In the genomic region with DNA sequence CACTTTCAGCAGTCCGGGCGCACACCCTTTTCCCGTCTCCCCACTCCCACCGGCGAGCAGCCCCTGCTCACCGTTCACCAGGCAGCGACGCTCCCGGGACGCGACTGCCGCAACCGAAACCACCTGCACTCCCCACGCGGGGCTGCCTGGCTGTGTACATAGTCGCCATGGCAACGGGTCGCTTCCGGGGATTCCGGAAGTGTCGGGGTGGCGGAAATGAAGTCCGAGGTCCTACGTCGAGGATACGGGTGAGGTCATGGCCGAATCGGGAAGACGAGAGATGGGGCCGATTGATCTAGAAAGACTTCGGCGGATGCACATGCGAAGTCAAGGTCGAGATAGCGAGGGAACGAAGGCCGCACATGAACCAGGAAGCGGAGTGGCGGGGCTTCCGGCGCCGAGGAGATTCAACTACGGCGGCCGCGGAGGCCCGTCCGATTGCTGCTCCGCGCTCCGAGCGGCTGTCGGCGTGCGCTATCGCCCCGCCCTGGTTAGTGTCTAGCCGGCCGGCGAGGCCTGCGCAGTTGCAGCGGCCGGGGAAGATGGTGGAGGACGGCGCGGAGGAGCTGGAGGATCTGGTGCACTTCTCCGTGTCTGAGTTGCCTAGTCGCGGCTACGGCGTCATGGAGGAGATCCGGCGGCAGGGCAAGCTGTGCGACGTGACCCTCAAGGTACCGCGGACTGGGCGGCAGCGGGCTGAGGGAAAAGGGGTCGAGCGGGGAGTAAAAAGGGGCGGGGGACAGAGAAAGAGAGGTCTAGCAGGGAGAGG, we compare ENCODE assay signal across 8 cellular contexts. TPM values are rescaled to one million over a fixed set of nuclear protein-coding genes. Genes with fewer than 3 reads are reported as not detected.
DNase-seq lines count a peak whose midpoint lies in the region; ATAC-seq, FAIRE-seq and TF ChIP-seq lines count a peak whose summit lies in the region.

A gene with protein sequence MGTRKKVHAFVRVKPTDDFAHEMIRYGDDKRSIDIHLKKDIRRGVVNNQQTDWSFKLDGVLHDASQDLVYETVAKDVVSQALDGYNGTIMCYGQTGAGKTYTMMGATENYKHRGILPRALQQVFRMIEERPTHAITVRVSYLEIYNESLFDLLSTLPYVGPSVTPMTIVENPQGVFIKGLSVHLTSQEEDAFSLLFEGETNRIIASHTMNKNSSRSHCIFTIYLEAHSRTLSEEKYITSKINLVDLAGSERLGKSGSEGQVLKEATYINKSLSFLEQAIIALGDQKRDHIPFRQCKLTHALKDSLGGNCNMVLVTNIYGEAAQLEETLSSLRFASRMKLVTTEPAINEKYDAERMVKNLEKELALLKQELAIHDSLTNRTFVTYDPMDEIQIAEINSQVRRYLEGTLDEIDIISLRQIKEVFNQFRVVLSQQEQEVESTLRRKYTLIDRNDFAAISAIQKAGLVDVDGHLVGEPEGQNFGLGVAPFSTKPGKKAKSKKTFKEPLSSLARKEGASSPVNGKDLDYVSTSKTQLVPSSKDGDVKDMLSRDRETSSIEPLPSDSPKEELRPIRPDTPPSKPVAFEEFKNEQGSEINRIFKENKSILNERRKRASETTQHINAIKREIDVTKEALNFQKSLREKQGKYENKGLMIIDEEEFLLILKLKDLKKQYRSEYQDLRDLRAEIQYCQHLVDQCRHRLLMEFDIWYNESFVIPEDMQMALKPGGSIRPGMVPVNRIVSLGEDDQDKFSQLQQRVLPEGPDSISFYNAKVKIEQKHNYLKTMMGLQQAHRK (minus strand): TSS at position 376 of the 769 bp plus-strand sequence. CDS start 5,425 bp downstream, outside the sequence.
A gene (plus strand): TSS at position 521 of the 769 bp plus-strand sequence. CDS start 22 bp downstream, at position 543.

- H3K79me2 ChIP-seq in HepG2 (ENCODE audit: insufficient read depth, low read length) = peaks cover 48% of the 10 kb centered on the region

- H3K27me3 ChIP-seq in HepG2 (ENCODE audit: control insufficient read depth in 1 of 2, insufficient read depth in 2 of 2, low read length in 2 of 2) = no peaks in the 10 kb centered on the region; a peak in 1 of 5 replicates

- TF ChIP-seq CTCF in HepG2 (CRISPR knock-in tag; IDR thresholded peaks at IDR 0.05) = peak; percentile 47

- no peaks in the 10 kb centered on the region for H4K20me1 ChIP-seq in HepG2 (ENCODE audit: insufficient read depth, low read length)

- peak; percentile 37 to 77 for TF ChIP-seq POLR2A in HepG2 (IDR thresholded peaks at IDR 0.05; ENCODE audit: insufficient read depth in 1 of 2, low read depth in 2 of 2, low read length in 2 of 2)

- peak within 1 kb of the TSS; percentile 44 for H2AFZ ChIP-seq in HepG2 (ENCODE audit: low read length)

- peak within 1 kb of the TSS; percentile 86 for H3K27ac ChIP-seq in HepG2 (ENCODE audit: extremely low read length, insufficient read depth, low read length)

- CTCF ChIA-PET in HepG2 (lab: Yijun Ruan, JAX; ENCODE audit: low intra/inter-chr PET ratio, low total read pairs) = interaction anchor here (1.6 to 2.7 kb wide), 2 partner anchors 32 to 42 kb away, joined by 3 to 12 read pairs; no protein-coding TSS in a partner anchor

- BruUV-seq in HepG2 (replicated peaks; lab: Mats Ljungman, UMichigan) = no TSS peak

- intact Hi-C loops in HepG2 (cut with micrococcal nuclease; ENCODE audit: unreplicated experiment) = no loop called here

- H3K4me2 ChIP-seq in HepG2 (ENCODE audit: low read depth, low read length) = peak within 1 kb of the TSS; percentile 82

- TF ChIP-seq EP300 in HepG2 (IDR thresholded peaks at IDR 0.05; ENCODE audit: low read depth in 2 of 2, low read length in 2 of 2) (peak in 1 of 2 experiments; percentile 24; a peak in 2 of 4 replicates), HepG2 (CRISPR knock-in tag; IDR thresholded peaks at IDR 0.05; ENCODE audit: borderline replicate concordance) (0 out of 2 replicates have a peak, but pooled peaks have one; percentile 45)

- peak; percentile 87 for FAIRE-seq in HepG2 (lab: Jason Lieb, UNC)

- under 1% methylated on average over 56 of the region's 82 CpGs for WGBS in HepG2 (ENCODE audit: low lambda C conversion rate)

- no peaks in the 10 kb centered on the region for H3K9me3 ChIP-seq in HepG2 (ENCODE audit: low read length)

- no peaks in the 10 kb centered on the region; a peak in 1 of 5 replicates for H3K36me3 ChIP-seq in HepG2 (replicated peaks in 1 of 2; ENCODE audit: control insufficient read depth in 1 of 2, insufficient read depth in 2 of 2, low read length in 2 of 2)

- peaks cover 44% of the 10 kb centered on the region for H3K4me1 ChIP-seq in HepG2 (ENCODE audit: insufficient read depth, low read length)

- POLR2A ChIA-PET in HepG2 (lab: Yijun Ruan, JAX) = interaction anchor here (0.6 to 2.6 kb wide), 10 partner anchors 11 to 161 kb away, joined by 3 to 12 read pairs (median 3); a partner anchor contains a TSS

- peak within 1 kb of the TSS; percentile 87 for H3K9ac ChIP-seq in HepG2 (ENCODE audit: insufficient read depth, low read depth, low read length)

- peak within 1 kb of the TSS; percentile 74 to 89 (median 86) for H3K4me3 ChIP-seq in HepG2 (replicated peaks in 1 of 3; ENCODE audit: insufficient read depth in 1 of 3, low read depth in 2 of 3, low read length in 3 of 3)

- peak; percentile 11; the same call in 1 of the 2 replicates for TF ChIP-seq RAD21 in HepG2 (CRISPR knock-in tag; IDR thresholded peaks at IDR 0.05)

- peak; percentile 69 to 99 (median 94) for DNase-seq in C1 segment of cervical spinal cord (lab: John Stamatoyannopoulos, UW)
- DNase-seq in NCI-H69 (lab: John Stamatoyannopoulos, UW) = peak; percentile 94
- DNase-seq in activated CD4-positive, alpha-beta T cell treated with anti-CD3 and anti-CD28 coated beads, Interleukin-2, amount 50 U/mL, for 24 hours (ENCODE audit: low read depth in 1 of 2, low spot score in 1 of 2) = peak; percentile 91 to 98
- DNase-seq in dermis blood vessel endothelial cell = peak; percentile 94
- DNase-seq in HepG2 (ENCODE audit: low spot score) = peak; percentile 92
- peak; percentile 93 to 97 for DNase-seq in stimulated activated CD4-positive, alpha-beta T cell treated with anti-CD3 and anti-CD28 coated beads, Interleukin-2, amount 100 ng/mL, for 48 hours

- ATAC-seq in GM19324 (IDR thresholded peaks at IDR 0.05; ENCODE audit: low FRiP score, unreplicated experiment) (peak; percentile 89), HG03460 (IDR thresholded peaks at IDR 0.05; ENCODE audit: unreplicated experiment) (peak; percentile 81), HepG2 (peak; percentile 91)

- in situ Hi-C loops in HepG2 (cut with HindIII; ENCODE audit: extremely low pct_ligation_motif_present, low pct_unique_long_range_greater_than_20kb) = loop anchor here (5.0 kb wide), 1 partner anchor 40 kb away; no protein-coding TSS in a partner anchor

TF ChIP-seq in HepG2, 621 proteins besides CTCF, POLR2A, EP300 and RAD21 (continues in another document):
- TF ChIP-seq IRF2 (CRISPR knock-in tag; IDR thresholded peaks at IDR 0.05) = peak; percentile 87

RNA-seq across cellular contexts. Expression of the first gene that starts in this region (rescaled TPM):
- total RNA-seq in dermis blood vessel endothelial cell (10.0 and 11.2 TPM in 2 replicates), HepG2 (2016; rRNA removed; fragmentation: Illumina TruSeq; extraction: Trizol) (16.9 and 18.8 TPM in 2 replicates)
- 10.9 and 16.9 TPM in 2 replicates for total RNA-seq in HepG2 (2016; cell fraction: cytosol; rRNA removed; fragmentation: Illumina TruSeq; extraction: Trizol; ENCODE audit: low read depth)
- total RNA-seq in HepG2 (2016; cell fraction: insoluble cytoplasmic fraction; rRNA removed; fragmentation: Illumina TruSeq; extraction: Trizol) = 15.3 and 20.4 TPM in 2 replicates
- 19.3 and 19.6 TPM in 2 replicates for total RNA-seq in HepG2 (2016; cell fraction: membrane; rRNA removed; fragmentation: Illumina TruSeq; extraction: Trizol)
- 6.5 and 8.7 TPM in 2 replicates for total RNA-seq in HepG2 (2016; cell fraction: nucleus; rRNA removed; fragmentation: Illumina TruSeq; extraction: Trizol)
- polyA plus RNA-seq in HepG2 (2011; rRNA removed) = 4.3 and 5.1 TPM in 2 replicates
- 4.9 and 6.2 TPM in 2 replicates for polyA plus RNA-seq in HepG2 (2011; cell fraction: cytosol; rRNA removed)
- 2.4 and 3.5 TPM in 2 replicates for polyA plus RNA-seq in HepG2 (2011; cell fraction: nucleus; rRNA removed)
- 6.2 and 9.4 TPM in 2 replicates for polyA plus RNA-seq in HepG2 (2012)
- polyA plus RNA-seq in HepG2 (2016; cell fraction: cytosol; fragmentation: Illumina TruSeq; extraction: Trizol; ENCODE audit: low read depth) = 16.0 and 22.8 TPM in 2 replicates
- polyA plus RNA-seq in HepG2 (2016; cell fraction: insoluble cytoplasmic fraction; fragmentation: Illumina TruSeq; extraction: Trizol; ENCODE audit: low read depth) = 23.7 and 25.7 TPM in 2 replicates
- polyA plus RNA-seq in HepG2 (2016; cell fraction: membrane; fragmentation: Illumina TruSeq; extraction: Trizol; ENCODE audit: low read depth) = 17.7 and 20.7 TPM in 2 replicates
- polyA plus RNA-seq in HepG2 (2016; cell fraction: nucleus; fragmentation: Illumina TruSeq; extraction: Trizol; ENCODE audit: insufficient read depth, low read depth) = 8.4 and 11.9 TPM in 2 replicates
- polyA minus RNA-seq in HepG2 (2011; rRNA and poly(A)+ RNA removed; ENCODE audit: low replicate concordance) = 2.9 and 4.0 TPM in 2 replicates
- 2.3 and 4.0 TPM in 2 replicates for polyA minus RNA-seq in HepG2 (2011; cell fraction: cytosol; rRNA and poly(A)+ RNA removed)
- 6.1 and 6.7 TPM in 2 replicates for polyA minus RNA-seq in HepG2 (2011; cell fraction: nucleus; rRNA and poly(A)+ RNA removed)

RNA-seq across cellular contexts. Expression of the second gene that starts in this region (rescaled TPM):
- 31.1 and 40.2 TPM in 2 replicates for total RNA-seq in dermis blood vessel endothelial cell
- 18.8 and 26.1 TPM in 2 replicates for total RNA-seq in HepG2 (2016; rRNA removed; fragmentation: Illumina TruSeq; extraction: Trizol)
- total RNA-seq in HepG2 (2016; cell fraction: cytosol; rRNA removed; fragmentation: Illumina TruSeq; extraction: Trizol; ENCODE audit: low read depth) = 6.3 and 9.1 TPM in 2 replicates
- total RNA-seq in HepG2 (2016; cell fraction: insoluble cytoplasmic fraction; rRNA removed; fragmentation: Illumina TruSeq; extraction: Trizol) = 21.7 and 22.2 TPM in 2 replicates
- total RNA-seq in HepG2 (2016; cell fraction: membrane; rRNA removed; fragmentation: Illumina TruSeq; extraction: Trizol) = 12.0 and 13.5 TPM in 2 replicates
- total RNA-seq in HepG2 (2016; cell fraction: nucleus; rRNA removed; fragmentation: Illumina TruSeq; extraction: Trizol) = 13.5 and 13.9 TPM in 2 replicates
- 14.0 and 17.5 TPM in 2 replicates for polyA plus RNA-seq in HepG2 (2011; rRNA removed)
- 18.8 and 22.7 TPM in 2 replicates for polyA plus RNA-seq in HepG2 (2011; cell fraction: cytosol; rRNA removed)
- 19.3 and 24.7 TPM in 2 replicates for polyA plus RNA-seq in HepG2 (2011; cell fraction: nucleus; rRNA removed)
- polyA plus RNA-seq in HepG2 (2012) = 13.6 and 13.8 TPM in 2 replicates
- 14.1 and 15.0 TPM in 2 replicates for polyA plus RNA-seq in HepG2 (2016; cell fraction: cytosol; fragmentation: Illumina TruSeq; extraction: Trizol; ENCODE audit: low read depth)
- polyA plus RNA-seq in HepG2 (2016; cell fraction: insoluble cytoplasmic fraction; fragmentation: Illumina TruSeq; extraction: Trizol; ENCODE audit: low read depth) = 18.9 and 19.2 TPM in 2 replicates
- polyA plus RNA-seq in HepG2 (2016; cell fraction: membrane; fragmentation: Illumina TruSeq; extraction: Trizol; ENCODE audit: low read depth) = 15.0 and 19.1 TPM in 2 replicates
- polyA plus RNA-seq in HepG2 (2016; cell fraction: nucleus; fragmentation: Illumina TruSeq; extraction: Trizol; ENCODE audit: insufficient read depth, low read depth) = 24.2 and 25.9 TPM in 2 replicates
- 38.2 and 46.2 TPM in 2 replicates for polyA minus RNA-seq in HepG2 (2011; rRNA and poly(A)+ RNA removed; ENCODE audit: low replicate concordance)
- polyA minus RNA-seq in HepG2 (2011; cell fraction: cytosol; rRNA and poly(A)+ RNA removed) = 6.6 and 13.3 TPM in 2 replicates
- 15.7 and 24.3 TPM in 2 replicates for polyA minus RNA-seq in HepG2 (2011; cell fraction: nucleus; rRNA and poly(A)+ RNA removed)

Comparison
In these comparisons a context has a peak if more than half of its experiments do, and no peak if none do; other contexts are left out.
1. Peak in every context shown above with its lines: DNase-seq, ATAC-seq, H3K4me3 ChIP-seq and H3K27ac ChIP-seq.